In the genomic region with DNA sequence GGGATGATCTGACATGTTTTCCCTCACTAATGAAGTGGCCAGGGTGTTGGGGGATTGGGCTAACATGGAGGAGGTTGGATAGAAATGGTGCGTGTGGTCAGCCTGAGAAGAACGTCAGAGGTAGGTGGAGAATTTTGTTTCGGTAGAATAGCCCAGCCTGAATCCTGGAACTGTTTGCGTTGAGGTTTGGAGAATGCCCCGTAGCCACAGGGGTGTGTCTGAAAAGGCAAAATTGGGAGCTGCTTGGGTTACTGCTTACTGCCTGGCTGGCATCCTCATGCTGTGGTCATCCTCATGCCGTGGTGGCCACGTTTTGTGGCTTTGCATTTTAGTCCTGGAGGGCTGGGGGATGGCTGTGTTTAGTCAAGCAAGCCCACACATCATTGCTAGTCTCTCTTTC, we compare ENCODE assay signal across 23 cellular contexts.
A peak's percentile ranks its signal among the peaks of the same experiment; 100 is the strongest.
DNase-seq lines count a peak whose midpoint lies in the region; ATAC-seq and TF ChIP-seq lines count a peak whose summit lies in the region.
"Had no signal": no experiment of that assay in that cellular context is flagged by ENCODE, and none has a peak within 500 bp of the region (broad histone marks: within the 10 kb centered on the region; RNA-seq: fewer than 3 reads in every experiment).

No MANE protein-coding gene starts in this region.

- no peak for TF ChIP-seq POLR2A in suprapubic skin (IDR thresholded peaks at IDR 0.05)

- H3K36me3 ChIP-seq in lung (ENCODE audit: control insufficient read depth in 2 of 2, insufficient read depth in 2 of 2, low read length in 2 of 2) = no peaks in the 10 kb centered on the region
- no peaks in the 10 kb centered on the region for H3K36me3 ChIP-seq in suprapubic skin
- H3K36me3 ChIP-seq: brain microvascular endothelial cell, pancreas, sigmoid colon had no signal

- no peaks in the 10 kb centered on the region for H3K9me3 Mint-ChIP-seq in chondrocyte (ENCODE audit: low read depth)
- H3K9me3 Mint-ChIP-seq: activated naive CD8-positive, alpha-beta T cell treated with anti-CD3 and anti-CD28 coated beads, Interleukin-2, amount 10 ng/mL, durations not matched to agents 7 days and 5 days; activated T-helper 17 cell treated with anti-CD3 and anti-CD28 coated beads, Interleukin-2, amount 50 U/mL, for 72 hours had no signal

- no peaks in the 10 kb centered on the region for H3K27me3 ChIP-seq in lung (ENCODE audit: control insufficient read depth, insufficient read depth)
- H3K27me3 ChIP-seq in suprapubic skin = no peaks in the 10 kb centered on the region
- H3K27me3 ChIP-seq: brain microvascular endothelial cell, pancreas, sigmoid colon had no signal

- peak overlapping the region; percentile 81 for H3K27ac Mint-ChIP-seq in chondrocyte (ENCODE audit: unreplicated experiment)
- H3K27ac Mint-ChIP-seq: activated naive CD8-positive, alpha-beta T cell treated with anti-CD3 and anti-CD28 coated beads, Interleukin-2, amount 10 ng/mL, durations not matched to agents 7 days and 5 days; activated T-helper 17 cell treated with anti-CD3 and anti-CD28 coated beads, Interleukin-2, amount 50 U/mL, for 72 hours; IgD-negative memory B cell had no signal

- no peaks in the 10 kb centered on the region for H3K36me3 Mint-ChIP-seq in chondrocyte (ENCODE audit: low read depth)
- H3K36me3 Mint-ChIP-seq: activated naive CD8-positive, alpha-beta T cell treated with anti-CD3 and anti-CD28 coated beads, Interleukin-2, amount 10 ng/mL, durations not matched to agents 7 days and 5 days; IgD-negative memory B cell; naive thymus-derived CD8-positive, alpha-beta T cell had no signal

- ATAC-seq in lung (ENCODE audit: insufficient read depth, low FRiP score) = peak; percentile 20
- ATAC-seq: activated T-helper 17 cell treated with anti-CD3 and anti-CD28 coated beads, Interleukin-2, amount 50 U/mL, for 72 hours; naive thymus-derived CD8-positive, alpha-beta T cell had no signal

- H3K4me3 ChIP-seq in lung (no peak overlapping the region), suprapubic skin (peak overlapping the region; percentile 37)
- H3K4me3 ChIP-seq: coronary artery, pancreas had no signal

- DNase-seq in chondrocyte (ENCODE audit: low spot score) (no peak), lung (ENCODE audit: low spot score) (no peak), suprapubic skin (ENCODE audit: low spot score in 2 of 2) (peak in 1 of 2 donors; percentile 65), CD1c-positive myeloid dendritic cell (ENCODE audit: extremely low spot score) (no peak), DMS153 (lab: John Stamatoyannopoulos, UW) (no peak), NCI-H187 treated with DMSO at 0.1 percent for 48 hours (lab: John Stamatoyannopoulos, UW) (no peak)
- DNase-seq in activated naive CD4-positive, alpha-beta T cell treated with anti-CD3 and anti-CD28 coated beads, Interleukin-2, amount 50 U/mL, for 16 hours = no peak
- DNase-seq: activated naive CD8-positive, alpha-beta T cell treated with anti-CD3 and anti-CD28 coated beads, Interleukin-2, amount 10 ng/mL, durations not matched to agents 7 days and 5 days; brain microvascular endothelial cell; C1 segment of cervical spinal cord; foreskin fibroblast; hippocampal formation; naive thymus-derived CD8-positive, alpha-beta T cell; NCI-H1417 treated with DMSO at 0.1 percent for 48 hours; NCI-H526 treated with DMSO at 0.1 percent for 48 hours; pancreas; sigmoid colon; stimulated activated naive CD4-positive, alpha-beta T cell; T1000 had no signal

- H3K4me1 ChIP-seq in lung (ENCODE audit: control insufficient read depth in 2 of 2, insufficient read depth in 2 of 2, low read length in 2 of 2) (peaks cover 9% of the 10 kb centered on the region in 2 donors), suprapubic skin (peaks cover 51% of the 10 kb centered on the region)
- H3K4me1 ChIP-seq: pancreas had no signal

- H3K9me3 ChIP-seq in lung (ENCODE audit: control insufficient read depth in 2 of 2, insufficient read depth in 1 of 2, low read length in 1 of 2) (peaks cover 0 to 2% of the 10 kb centered on the region in 2 donors), suprapubic skin (no peaks in the 10 kb centered on the region)
- H3K9me3 ChIP-seq: pancreas, sigmoid colon had no signal

- H3K27ac ChIP-seq in lung (ENCODE audit: low read depth in 1 of 2, low read length in 1 of 2) (peak overlapping the region in 1 of 2 donors; percentile 37), suprapubic skin (peak overlapping the region; percentile 82)
- H3K27ac ChIP-seq: brain microvascular endothelial cell, coronary artery, pancreas had no signal

- no peaks in the 10 kb centered on the region for H3K27me3 Mint-ChIP-seq in chondrocyte (ENCODE audit: low read depth)
- H3K27me3 Mint-ChIP-seq: activated naive CD8-positive, alpha-beta T cell treated with anti-CD3 and anti-CD28 coated beads, Interleukin-2, amount 10 ng/mL, durations not matched to agents 7 days and 5 days; activated T-helper 17 cell treated with anti-CD3 and anti-CD28 coated beads, Interleukin-2, amount 50 U/mL, for 72 hours had no signal

- 70 to 87% methylated on average over 7 of the region's 7 CpGs for WGBS in lung, 2 donors
- 41% methylated on average over 7 of the region's 7 CpGs for WGBS in suprapubic skin

- peak overlapping the region; percentile 64 for H3K4me3 Mint-ChIP-seq in chondrocyte (ENCODE audit: unreplicated experiment)
- H3K4me3 Mint-ChIP-seq: activated naive CD8-positive, alpha-beta T cell treated with anti-CD3 and anti-CD28 coated beads, Interleukin-2, amount 10 ng/mL, durations not matched to agents 7 days and 5 days; activated T-helper 17 cell treated with anti-CD3 and anti-CD28 coated beads, Interleukin-2, amount 50 U/mL, for 72 hours; IgD-negative memory B cell; naive thymus-derived CD8-positive, alpha-beta T cell had no signal

- H3K4me1 Mint-ChIP-seq in chondrocyte (ENCODE audit: low read depth) = peaks cover 49% of the 10 kb centered on the region
- H3K4me1 Mint-ChIP-seq: activated naive CD8-positive, alpha-beta T cell treated with anti-CD3 and anti-CD28 coated beads, Interleukin-2, amount 10 ng/mL, durations not matched to agents 7 days and 5 days; activated T-helper 17 cell treated with anti-CD3 and anti-CD28 coated beads, Interleukin-2, amount 50 U/mL, for 72 hours; IgD-negative memory B cell had no signal

- no peak for TF ChIP-seq CTCF in chondrocyte (IDR thresholded peaks at IDR 0.05)
- no peak for TF ChIP-seq CTCF in lung (IDR thresholded peaks at IDR 0.05; ENCODE audit: control extremely low read depth, extremely low read depth)
- no peak for TF ChIP-seq CTCF in suprapubic skin (IDR thresholded peaks at IDR 0.05)

- TF ChIP-seq EP300 in suprapubic skin (IDR thresholded peaks at IDR 0.05) = no peak

TF ChIP-seq in PFSK-1, 5 proteins besides CTCF, POLR2A, EP300 and RAD21:
- TF ChIP-seq FOXP2 (optimal IDR thresholded peaks at IDR 0.05; ENCODE audit: borderline replicate concordance, extremely low read depth, extremely low read length, insufficient read depth) (no peak), POLR2AphosphoS5 (IDR thresholded peaks at IDR 0.05; ENCODE audit: low read depth, low read length) (no peak), SIN3A (IDR thresholded peaks at IDR 0.05; ENCODE audit: borderline replicate concordance, insufficient read depth, low read length) (0 out of 2 replicates have a peak, but pooled peaks have one; percentile 10), TAF1 (IDR thresholded peaks at IDR 0.05; ENCODE audit: borderline replicate concordance, insufficient read depth, low read length) (no peak)
- TF ChIP-seq, protein P1, sequence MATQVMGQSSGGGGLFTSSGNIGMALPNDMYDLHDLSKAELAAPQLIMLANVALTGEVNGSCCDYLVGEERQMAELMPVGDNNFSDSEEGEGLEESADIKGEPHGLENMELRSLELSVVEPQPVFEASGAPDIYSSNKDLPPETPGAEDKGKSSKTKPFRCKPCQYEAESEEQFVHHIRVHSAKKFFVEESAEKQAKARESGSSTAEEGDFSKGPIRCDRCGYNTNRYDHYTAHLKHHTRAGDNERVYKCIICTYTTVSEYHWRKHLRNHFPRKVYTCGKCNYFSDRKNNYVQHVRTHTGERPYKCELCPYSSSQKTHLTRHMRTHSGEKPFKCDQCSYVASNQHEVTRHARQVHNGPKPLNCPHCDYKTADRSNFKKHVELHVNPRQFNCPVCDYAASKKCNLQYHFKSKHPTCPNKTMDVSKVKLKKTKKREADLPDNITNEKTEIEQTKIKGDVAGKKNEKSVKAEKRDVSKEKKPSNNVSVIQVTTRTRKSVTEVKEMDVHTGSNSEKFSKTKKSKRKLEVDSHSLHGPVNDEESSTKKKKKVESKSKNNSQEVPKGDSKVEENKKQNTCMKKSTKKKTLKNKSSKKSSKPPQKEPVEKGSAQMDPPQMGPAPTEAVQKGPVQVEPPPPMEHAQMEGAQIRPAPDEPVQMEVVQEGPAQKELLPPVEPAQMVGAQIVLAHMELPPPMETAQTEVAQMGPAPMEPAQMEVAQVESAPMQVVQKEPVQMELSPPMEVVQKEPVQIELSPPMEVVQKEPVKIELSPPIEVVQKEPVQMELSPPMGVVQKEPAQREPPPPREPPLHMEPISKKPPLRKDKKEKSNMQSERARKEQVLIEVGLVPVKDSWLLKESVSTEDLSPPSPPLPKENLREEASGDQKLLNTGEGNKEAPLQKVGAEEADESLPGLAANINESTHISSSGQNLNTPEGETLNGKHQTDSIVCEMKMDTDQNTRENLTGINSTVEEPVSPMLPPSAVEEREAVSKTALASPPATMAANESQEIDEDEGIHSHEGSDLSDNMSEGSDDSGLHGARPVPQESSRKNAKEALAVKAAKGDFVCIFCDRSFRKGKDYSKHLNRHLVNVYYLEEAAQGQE (IDR thresholded peaks at IDR 0.05; ENCODE audit: insufficient read depth in 1 of 2, low read depth in 2 of 2, low read length in 2 of 2) = no peak
